20 cellular contexts compared by ENCODE assay signal in the genomic region with DNA sequence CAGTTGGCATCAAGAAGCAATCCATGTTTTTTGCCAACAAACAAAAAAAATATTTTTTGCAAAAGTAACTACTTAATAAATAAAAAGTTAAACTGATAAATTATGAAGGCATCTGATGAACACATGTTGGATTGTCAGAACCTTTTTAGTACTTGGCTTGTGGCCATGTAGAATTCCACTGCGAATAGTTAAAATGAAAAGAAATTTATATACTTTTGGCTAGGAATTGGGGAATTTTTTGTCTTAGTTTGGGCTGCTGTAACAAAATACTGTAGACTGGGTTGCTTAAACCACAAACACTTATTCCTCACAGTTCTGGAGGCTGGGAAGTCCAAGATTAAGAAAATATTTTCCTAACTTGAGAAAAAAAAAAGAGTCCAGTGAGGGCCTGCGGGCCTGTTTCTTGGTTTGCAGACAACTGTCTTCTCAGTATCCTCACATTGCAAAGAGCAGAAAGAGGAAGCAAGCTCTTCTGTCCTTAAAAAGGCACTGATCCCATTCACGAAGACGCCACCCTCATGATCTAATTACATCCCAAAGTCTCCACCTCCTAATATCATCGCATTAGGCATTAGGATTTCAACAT.
"Had no signal": no experiment of that assay in that cellular context is flagged by ENCODE, and none has a peak within 500 bp of the region (broad histone marks: within the 10 kb centered on the region; RNA-seq: fewer than 3 reads in every experiment).

No MANE protein-coding gene starts in this region.

- ATAC-seq: activated CD4-positive, CD25-positive, alpha-beta regulatory T cell treated with anti-CD3 and anti-CD28 coated beads, Interleukin-2, amount 50 U/mL, for 24 hours; activated CD8-positive, alpha-beta memory T cell treated with anti-CD3 and anti-CD28 coated beads, Interleukin-2, amount 10 ng/mL, durations not matched to agents 7 days and 5 days; activated T-cell treated with anti-CD3 and anti-CD28 coated beads, Interleukin-2, amount 50 U/mL, for 4 hours; esophagus mucosa; heart left ventricle; right lobe of liver; upper lobe of right lung had no signal

- H3K27ac Mint-ChIP-seq: activated CD8-positive, alpha-beta memory T cell treated with anti-CD3 and anti-CD28 coated beads, Interleukin-2, amount 10 ng/mL, durations not matched to agents 7 days and 5 days; activated naive CD8-positive, alpha-beta T cell; nephron had no signal

- H3K4me3 Mint-ChIP-seq: activated CD8-positive, alpha-beta memory T cell treated with anti-CD3 and anti-CD28 coated beads, Interleukin-2, amount 10 ng/mL, durations not matched to agents 7 days and 5 days; activated naive CD8-positive, alpha-beta T cell; activated T-cell treated with anti-CD3 and anti-CD28 coated beads, Interleukin-2, amount 50 U/mL, for 4 hours; nephron had no signal

- H3K9me3 Mint-ChIP-seq: activated T-cell treated with anti-CD3 and anti-CD28 coated beads, Interleukin-2, amount 50 U/mL, for 4 hours had no signal

- H3K27me3 Mint-ChIP-seq: activated CD8-positive, alpha-beta memory T cell treated with anti-CD3 and anti-CD28 coated beads, Interleukin-2, amount 10 ng/mL, durations not matched to agents 7 days and 5 days; activated naive CD8-positive, alpha-beta T cell had no signal

- DNase-seq: activated CD8-positive, alpha-beta memory T cell treated with anti-CD3 and anti-CD28 coated beads, Interleukin-2, amount 10 ng/mL, durations not matched to agents 7 days and 5 days; activated effector memory CD4-positive, alpha-beta T cell treated with anti-CD3 and anti-CD28 coated beads, Interleukin-2, amount 50 U/mL, for 16 hours; activated T-cell treated with anti-CD3 and anti-CD28 coated beads, Interleukin-2, amount 50 U/mL, for 4 hours; aorta; dorsolateral prefrontal cortex; heart left ventricle; mammary epithelial cell; mucosa of descending colon; occipital lobe; right lobe of liver; spleen; stimulated activated CD4-positive, alpha-beta T cell treated with anti-CD3 and anti-CD28 coated beads, Interleukin-1b, Interleukin-23, amount 100 ng/mL, for 48 hours; stimulated activated naive CD4-positive, alpha-beta T cell; T-helper 1 cell; testis; upper lobe of right lung had no signal
